ENCODE assay signal across 16 cellular contexts in genomic region chr22:46092646-46093410, GRCh38. TPM values are rescaled to one million over a fixed set of nuclear protein-coding genes. Genes with fewer than 3 reads are reported as not detected.
DNase-seq lines count a peak whose midpoint lies in the region; ATAC-seq and TF ChIP-seq lines count a peak whose summit lies in the region.
"Had no signal": no experiment of that assay in that cellular context is flagged by ENCODE, and none has a peak within 500 bp of the region (broad histone marks: within the 10 kb centered on the region; RNA-seq: fewer than 3 reads in every experiment).

No MANE protein-coding gene starts in this region.

- H3K4me1 ChIP-seq in body of pancreas (peaks cover 99% of the 10 kb centered on the region), right cardiac atrium (ENCODE audit: control insufficient read depth, insufficient read depth, low read length) (peaks cover 39% of the 10 kb centered on the region), skeletal muscle satellite cell (ENCODE audit: control insufficient read depth, insufficient read depth, low read length) (peaks cover 92% of the 10 kb centered on the region)

- no peak for DNase-seq in AG04450 (ENCODE audit: low read depth, low spot score)
- DNase-seq in body of pancreas = peak in 1 of 4 donors; percentile 17
- DNase-seq in right cardiac atrium = peak; percentile 17 to 43 (median 34)
- no peak for DNase-seq in ecto neural progenitor cell (ENCODE audit: low spot score)
- DNase-seq in pons (ENCODE audit: low spot score) = no peak
- DNase-seq in globus pallidus (ENCODE audit: low spot score) = no peak
- no peak for DNase-seq in NCI-H526 (lab: John Stamatoyannopoulos, UW)
- DNase-seq: activated CD8-positive, alpha-beta T cell treated with anti-CD3 and anti-CD28 coated beads, Interleukin-2, amount 10 ng/mL, durations not matched to agents 7 days and 5 days; activated gamma-delta T cell; H9; NCI-H187; NCI-H748 treated with DMSO at 0.1 percent for 48 hours had no signal

- POLR2A ChIA-PET in AG04450 (lab: Yijun Ruan, JAX) = interaction anchor here (0.7 kb wide), 1 partner anchor 92 kb away, joined by 3 read pairs; no protein-coding TSS in a partner anchor

- 44 to 57% methylated on average over 17 to 21 of the region's 21 CpGs for WGBS in body of pancreas, 2 donors
- 44% methylated on average over 21 of the region's 21 CpGs for WGBS in right cardiac atrium

- CTCF ChIA-PET in AG04450 (lab: Charles Lee) = interaction anchor here (0.8 kb wide), 1 partner anchor 87 kb away, joined by 3 read pairs; no protein-coding TSS in a partner anchor

- TF ChIP-seq CTCF in AG04450 (IDR thresholded peaks at IDR 0.05; ENCODE audit: low read depth, low read length) (no peak), body of pancreas (IDR thresholded peaks at IDR 0.05) (no peak)

- H3K4me3 ChIP-seq in AG04450 (ENCODE audit: low read depth, low read length) (no peak overlapping the region), body of pancreas (no peak overlapping the region), right cardiac atrium (ENCODE audit: low read length) (no peak overlapping the region), skeletal muscle satellite cell (ENCODE audit: low read length) (peak overlapping the region; percentile 98)
- H3K4me3 ChIP-seq: cardiac muscle cell had no signal

- ATAC-seq in body of pancreas (no peak), right cardiac atrium (no peak)
- ATAC-seq: activated CD8-positive, alpha-beta T cell treated with anti-CD3 and anti-CD28 coated beads, Interleukin-2, amount 10 ng/mL, durations not matched to agents 7 days and 5 days; sciatic nerve had no signal

- peak overlapping the region; percentile 39 for H3K27ac ChIP-seq in AG04450 (ENCODE audit: low read depth, low read length)
- peak overlapping the region; percentile 45 to 98 (median 77) for H3K27ac ChIP-seq in body of pancreas
- peak overlapping the region; percentile 48 for H3K27ac ChIP-seq in right cardiac atrium (ENCODE audit: low read length)
- H3K27ac ChIP-seq: cardiac muscle cell, HL-60 had no signal

- TF ChIP-seq POLR2A in body of pancreas (IDR thresholded peaks at IDR 0.05) = no peak

- H3K36me3 ChIP-seq in body of pancreas (replicated peaks in 1 of 2; ENCODE audit: insufficient read depth in 1 of 2, low read depth in 2 of 2) = peaks cover 0 to under 1% of the 10 kb centered on the region in 2 donors
- peaks cover 88% of the 10 kb centered on the region for H3K36me3 ChIP-seq in skeletal muscle satellite cell (ENCODE audit: insufficient read depth, low read length)
- H3K36me3 ChIP-seq: cardiac muscle cell had no signal

- intact Hi-C loops in body of pancreas (cut with DNase I) = no loop called here
- intact Hi-C loops in right cardiac atrium (cut with DNase I) = no loop called here

- H3K27me3 ChIP-seq in AG04450 (ENCODE audit: control insufficient read depth, insufficient read depth, low read length) (no peaks in the 10 kb centered on the region), body of pancreas (no peaks in the 10 kb centered on the region), right cardiac atrium (ENCODE audit: control insufficient read depth, insufficient read depth) (no peaks in the 10 kb centered on the region), skeletal muscle satellite cell (ENCODE audit: control insufficient read depth, insufficient read depth, low read length) (no peaks in the 10 kb centered on the region)
- H3K27me3 ChIP-seq: cardiac muscle cell had no signal

- H3K9ac ChIP-seq in skeletal muscle satellite cell (ENCODE audit: low read depth, low read length) = peak overlapping the region; percentile 99

- peak overlapping the region; percentile 99 for H3K4me2 ChIP-seq in skeletal muscle satellite cell (ENCODE audit: low read length)

- no peaks in the 10 kb centered on the region; the same call in 1 of the 2 replicates for H3K9me3 ChIP-seq in AG04450 (ENCODE audit: control insufficient read depth, insufficient read depth, low read length)
- H3K9me3 ChIP-seq in body of pancreas = no peaks in the 10 kb centered on the region
- no peaks in the 10 kb centered on the region for H3K9me3 ChIP-seq in right cardiac atrium (ENCODE audit: control insufficient read depth, low read length)
- H3K9me3 ChIP-seq in skeletal muscle satellite cell (replicated peaks; ENCODE audit: low read length) = no peaks in the 10 kb centered on the region

RNA-seq across cellular contexts. Expression of gene PPARA, which starts 57.5 kb away (rescaled TPM):
- polyA plus RNA-seq in AG04450 (2011; rRNA removed) = 8.5 and 10.4 TPM in 2 replicates
- polyA minus RNA-seq in AG04450 (2011; rRNA and poly(A)+ RNA removed) = 11.5 and 14.1 TPM in 2 replicates
- total RNA-seq in body of pancreas = 10 to 100 TPM; 15.8 to 19.8 TPM
- total RNA-seq in right cardiac atrium = 10 to 100 TPM; 63.6 to 85.2 (median 72.7) TPM
- 22.9 TPM for polyA plus RNA-seq in right cardiac atrium
- total RNA-seq in skeletal muscle satellite cell (2012; rRNA removed) = 9.0 and 14.2 TPM in 2 replicates

Comparison
In these comparisons a context has a peak if more than half of its experiments do, and no peak if none do; other contexts are left out.
1. DNase-seq: peak in right cardiac atrium (3 of 3); none in AG04450 (single experiment), ecto neural progenitor cell (single experiment), pons (single experiment), globus pallidus (single experiment) and NCI-H526 (0 of 2).
2. Peak in every context shown above with its lines, with median percentiles within 50 percentile points of each other: H3K27ac ChIP-seq.